ENCODE assay signal across 8 cellular contexts in genomic region chr13:65656740-65657329, GRCh38.
A peak's percentile ranks its signal among the peaks of the same experiment; 100 is the strongest.
DNase-seq lines count a peak whose midpoint lies in the region; ATAC-seq, FAIRE-seq and TF ChIP-seq lines count a peak whose summit lies in the region.

No MANE protein-coding gene starts in this region.

- H3K36me3 ChIP-seq in GM12878 (ENCODE audit: control insufficient read depth in 2 of 2, insufficient read depth in 2 of 2, low read length in 1 of 2) (no peaks in the 10 kb centered on the region), right lobe of liver (no peaks in the 10 kb centered on the region)

- CTCF ChIA-PET in GM12878 (lab: Yijun Ruan, JAX): interaction anchor here (0.7 to 2.1 kb wide), 10 partner anchors 9 to 1581 kb away, joined by 3 to 15 read pairs (median 3); no protein-coding TSS in a partner anchor

- peak; percentile 27 for DNase-seq in DMS 273 (lab: John Stamatoyannopoulos, UW; ENCODE audit: unreplicated experiment)
- DNase-seq in GM12878 (ENCODE audit: low read depth, low spot score): no peak
- DNase-seq in right lobe of liver: no peak
- DNase-seq in NCI-H2196 treated with DMSO at 0.1 percent for 48 hours (lab: John Stamatoyannopoulos, UW; ENCODE audit: unreplicated experiment): no peak

- FAIRE-seq in GM12878 (lab: Jason Lieb, UNC): no peak

- H4K20me1 ChIP-seq in GM12878 (ENCODE audit: control insufficient read depth, insufficient read depth): no peaks in the 10 kb centered on the region

- H3K79me2 ChIP-seq in GM12878 (ENCODE audit: control insufficient read depth, insufficient read depth, low read length): no peaks in the 10 kb centered on the region

- H3K27me3 ChIP-seq in GM12878 (replicated peaks in 1 of 2; ENCODE audit: control insufficient read depth in 2 of 2, insufficient read depth in 2 of 2, low read length in 1 of 2): no peaks in the 10 kb centered on the region
- H3K27me3 ChIP-seq in right lobe of liver: no peaks in the 10 kb centered on the region

- intact Hi-C loops in GM12878 (cut with micrococcal nuclease; ENCODE audit: unreplicated experiment): loop anchor here (5.0 kb wide), 2 partner anchors 1565 to 1580 kb away; no protein-coding TSS in a partner anchor
- intact Hi-C loops in right lobe of liver (cut with DNase I): no loop called here

- H3K27ac ChIP-seq in GM12878 (ENCODE audit: control insufficient read depth, insufficient read depth): no peak overlapping the region
- no peak overlapping the region for H3K27ac ChIP-seq in right lobe of liver

- no peak for TF ChIP-seq EP300 in GM12878 (IDR thresholded peaks at IDR 0.05; ENCODE audit: borderline replicate concordance in 1 of 2, control insufficient read depth in 1 of 2, low read depth in 2 of 2, low read length in 2 of 2)

- in situ Hi-C loops in GM12878 (cut with MboI): loop anchor here (5.0 kb wide), 1 partner anchor 1575 kb away; the partner anchor contains the start of gene PCDH9

- H3K4me3 ChIP-seq in GM12878 (no peak overlapping the region), right lobe of liver (no peak overlapping the region)

- TF ChIP-seq CTCF in LNCAP (IDR thresholded peaks at IDR 0.05) (peak; percentile 54), GM12878 (IDR thresholded peaks at IDR 0.05 in 2 of 3, conservative IDR thresholded peaks at IDR 0.05 in 1 of 3; ENCODE audit: control insufficient read depth in 2 of 3, extremely low read depth in 1 of 3, insufficient read depth in 1 of 3, low read depth in 3 of 3, low read length in 3 of 3) (peak in 1 of 3 experiments; percentile 27; a peak in 3 of 6 replicates), right lobe of liver (IDR thresholded peaks at IDR 0.05) (peak; percentile 40 to 49 (median 46))

- WGBS in GM12878 (ENCODE audit: insufficient coverage, insufficient replicate concordance, low lambda C conversion rate, missing lambda C conversion rate): 0% methylated on average over 1 of the region's 1 CpG
- 18% methylated on average over 1 of the region's 1 CpG for WGBS in right lobe of liver (ENCODE audit: insufficient coverage, low coverage, low lambda C conversion rate, missing lambda C conversion rate)

- H3K9me3 ChIP-seq in GM12878 (replicated peaks; ENCODE audit: control insufficient read depth, insufficient read depth, low read length) (no peaks in the 10 kb centered on the region), right lobe of liver (no peaks in the 10 kb centered on the region)

- 0 out of 2 replicates have a peak, but pooled peaks have one; percentile 8 for TF ChIP-seq RAD21 in GM12878 (IDR thresholded peaks at IDR 0.05; ENCODE audit: insufficient read depth, low read depth, low read length)

- ATAC-seq in GM12878: peak; percentile 52; the same call in 1 of the 3 replicates
- ATAC-seq in right lobe of liver: peak in 1 of 4 donors; percentile 24
- no peak for ATAC-seq in GM21576 (IDR thresholded peaks at IDR 0.05; ENCODE audit: unreplicated experiment)
- no peak for ATAC-seq in GM21786 (IDR thresholded peaks at IDR 0.05; ENCODE audit: unreplicated experiment)
- no peak for ATAC-seq in GM18907 (IDR thresholded peaks at IDR 0.05; ENCODE audit: unreplicated experiment)

- POLR2A ChIA-PET in GM12878 (lab: Charles Lee): no interaction called here

- no peak overlapping the region for H2AFZ ChIP-seq in GM12878 (ENCODE audit: control insufficient read depth, low read depth, low read length)

- RAD21 ChIA-PET in GM12878 (lab: Charles Lee; ENCODE audit: unreplicated experiment): interaction anchor here (0.8 to 1.3 kb wide), 3 partner anchors 9 to 1759 kb away, joined by 3 to 5 read pairs (median 3); no protein-coding TSS in a partner anchor

- no TSS peak for BruUV-seq in GM12878 (replicated peaks; lab: Mats Ljungman, UMichigan)

- TF ChIP-seq POLR2A in GM12878 (IDR thresholded peaks at IDR 0.05; ENCODE audit: low read depth, low read length) (no peak), right lobe of liver (IDR thresholded peaks at IDR 0.05) (no peak)

- H3K4me1 ChIP-seq in GM12878 (ENCODE audit: control insufficient read depth, insufficient read depth, low read length) (no peaks in the 10 kb centered on the region), right lobe of liver (no peaks in the 10 kb centered on the region)

- SMC1A ChIA-PET in GM12878 (lab: Charles Lee; ENCODE audit: uncharacterized antibody, unreplicated experiment): interaction anchor here (0.6 to 1.7 kb wide), 5 partner anchors 544 to 1581 kb away, joined by 3 to 4 read pairs (median 3); no protein-coding TSS in a partner anchor

- H3K9ac ChIP-seq in GM12878 (ENCODE audit: control insufficient read depth, insufficient read depth, low read length): no peak overlapping the region

- H3K4me2 ChIP-seq in GM12878 (ENCODE audit: control insufficient read depth, insufficient read depth): no peak overlapping the region

TF ChIP-seq in GM12878, 131 proteins besides CTCF, POLR2A, EP300 and RAD21:
- TF ChIP-seq CBX5 (IDR thresholded peaks at IDR 0.05; ENCODE audit: low read depth) (no peak), NR2C2 (IDR thresholded peaks at IDR 0.05; ENCODE audit: borderline replicate concordance, control insufficient read depth, insufficient read length, low read depth) (no peak), ZNF24 (IDR thresholded peaks at IDR 0.05) (no peak), ZNF384 (IDR thresholded peaks at IDR 0.05; ENCODE audit: borderline replicate concordance, low read depth, low read length) (no peak), ELK1 (IDR thresholded peaks at IDR 0.05; ENCODE audit: low read depth, low read length) (no peak), KDM1A (IDR thresholded peaks at IDR 0.05; ENCODE audit: borderline replicate concordance) (no peak), SMC3 (IDR thresholded peaks at IDR 0.05; ENCODE audit: borderline replicate concordance, low read length) (peak; percentile 22; the same call in 1 of the 2 replicates)
